Comparison of ENCODE assay signal across 8 cellular contexts in genomic region chr5:142982821-142983200, GRCh38.
DNase-seq lines count a peak whose midpoint lies in the region; ATAC-seq and TF ChIP-seq lines count a peak whose summit lies in the region.
"Had no signal": no experiment of that assay in that cellular context is flagged by ENCODE, and none has a peak within 500 bp of the region (broad histone marks: within the 10 kb centered on the region; RNA-seq: fewer than 3 reads in every experiment).

No MANE protein-coding gene starts in this region.

- H3K9ac ChIP-seq in HCT116 (ENCODE audit: low read length), result no peak overlapping the region

- TF ChIP-seq CTCF in HCT116 (IDR thresholded peaks at IDR 0.05 in 2 of 3, conservative IDR thresholded peaks at IDR 0.05 in 1 of 3; ENCODE audit: borderline replicate concordance in 1 of 3, insufficient read depth in 1 of 3, low read depth in 2 of 3, low read length in 2 of 3) (peak in 2 of 3 experiments; percentile 39 to 48; a peak in 3 of 6 replicates), WERI-Rb-1 (IDR thresholded peaks at IDR 0.05; ENCODE audit: low read depth, low read length) (peak; percentile 69), suprapubic skin (IDR thresholded peaks at IDR 0.05) (no peak)

- WGBS in suprapubic skin, result 94% methylated on average over 4 of the region's 4 CpGs

- no peak overlapping the region for H2AFZ ChIP-seq in HCT116 (ENCODE audit: low read depth, low read length, poor library complexity, severe bottlenecking)

- H3K36me3 ChIP-seq in HCT116 (ENCODE audit: control insufficient read depth in 1 of 2, insufficient read depth in 2 of 2, low read length in 2 of 2), result no peaks in the 10 kb centered on the region
- H3K36me3 ChIP-seq in WERI-Rb-1, result no peaks in the 10 kb centered on the region
- H3K36me3 ChIP-seq in suprapubic skin, result no peaks in the 10 kb centered on the region

- ATAC-seq in HCT116 (peak; percentile 76), GM21737 (IDR thresholded peaks at IDR 0.05; ENCODE audit: unreplicated experiment) (no peak), GM21717 (IDR thresholded peaks at IDR 0.05; ENCODE audit: unreplicated experiment) (no peak)

- TF ChIP-seq EP300 in suprapubic skin (IDR thresholded peaks at IDR 0.05), result no peak

- H3K9me3 ChIP-seq in HCT116 (ENCODE audit: control insufficient read depth in 1 of 2, insufficient read depth in 1 of 2, low read depth in 1 of 2, low read length in 2 of 2) (no peaks in the 10 kb centered on the region), WERI-Rb-1 (ENCODE audit: severe bottlenecking) (no peaks in the 10 kb centered on the region), suprapubic skin (no peaks in the 10 kb centered on the region)

- no peak overlapping the region for H3K4me3 ChIP-seq in HCT116 (replicated peaks in 1 of 2; ENCODE audit: low read depth in 1 of 2, low read length in 2 of 2)
- H3K4me3 ChIP-seq in WERI-Rb-1 (ENCODE audit: low read depth, low read length), result no peak overlapping the region
- no peak overlapping the region for H3K4me3 ChIP-seq in suprapubic skin

- RAD21 ChIA-PET in HCT116 (lab: Charles Lee; ENCODE audit: low non-redundant PET in 1 of 2, low total read pairs in 2 of 2, uncharacterized antibody in 2 of 2, unreplicated experiment in 2 of 2), result no interaction called here

- H3K9me2 ChIP-seq in HCT116 (ENCODE audit: insufficient read depth), result no peaks in the 10 kb centered on the region

- no peaks in the 10 kb centered on the region for H3K79me2 ChIP-seq in HCT116 (ENCODE audit: insufficient read depth, low read length)

- CTCF ChIA-PET in HCT116 (lab: Charles Lee), result no interaction called here

- H3K4me1 ChIP-seq in HCT116 (ENCODE audit: control insufficient read depth in 1 of 2, insufficient read depth in 2 of 2, low read length in 2 of 2), result peaks cover 41 to 45% of the 10 kb centered on the region in 2 experiments
- peaks cover 26% of the 10 kb centered on the region for H3K4me1 ChIP-seq in suprapubic skin

- no peak for TF ChIP-seq POLR2A in HCT116 (IDR thresholded peaks at IDR 0.05; ENCODE audit: borderline replicate concordance, extremely low read depth, insufficient read depth, insufficient read length)
- TF ChIP-seq POLR2A in suprapubic skin (IDR thresholded peaks at IDR 0.05), result no peak

- no TSS peak for BruUV-seq in HCT116 (replicated peaks; lab: Mats Ljungman, UMichigan)

- POLR2A ChIA-PET in HCT116 (lab: Charles Lee), result no interaction called here

- H3K27me3 ChIP-seq in HCT116 (ENCODE audit: insufficient read depth, low read length) (no peaks in the 10 kb centered on the region), WERI-Rb-1 (ENCODE audit: insufficient read depth, low read depth, severe bottlenecking) (no peaks in the 10 kb centered on the region), suprapubic skin (no peaks in the 10 kb centered on the region)

- H3K27ac ChIP-seq in HCT116 (ENCODE audit: low read depth, low read length), result peak overlapping the region; percentile 40
- no peak overlapping the region for H3K27ac ChIP-seq in WERI-Rb-1
- peak overlapping the region; percentile 19 for H3K27ac ChIP-seq in suprapubic skin

- intact Hi-C loops in HCT116 (cut with micrococcal nuclease), result no loop called here

- H3K4me2 ChIP-seq in HCT116 (ENCODE audit: low read length), result peak overlapping the region; percentile 37

- DNase-seq in HCT116 (ENCODE audit: low read depth, low spot score) (no peak), WERI-Rb-1 (peak; percentile 54), iPS-NIHi11 (ENCODE audit: low spot score) (peak; percentile 64), suprapubic skin (ENCODE audit: low spot score in 2 of 2) (no peak), HCEC 1CT (no peak)
- DNase-seq: OCI-M1 had no signal

- TF ChIP-seq RAD21 in HCT116 (IDR thresholded peaks at IDR 0.05; ENCODE audit: low read depth), result peak; percentile 41

- no peaks in the 10 kb centered on the region for H4K20me1 ChIP-seq in HCT116 (ENCODE audit: insufficient read depth)

TF ChIP-seq in HCT116, 20 proteins besides CTCF, POLR2A, EP300 and RAD21:
- no peak for TF ChIP-seq JUND (IDR thresholded peaks at IDR 0.05)
- TF ChIP-seq POLR2AphosphoS5 (IDR thresholded peaks at IDR 0.05; ENCODE audit: low read depth, low read length), result no peak
- TF ChIP-seq CBX3 (IDR thresholded peaks at IDR 0.05; ENCODE audit: low read depth), result no peak
- no peak for TF ChIP-seq ELF1 (IDR thresholded peaks at IDR 0.05; ENCODE audit: borderline replicate concordance, low read depth)
- TF ChIP-seq, protein P1, sequence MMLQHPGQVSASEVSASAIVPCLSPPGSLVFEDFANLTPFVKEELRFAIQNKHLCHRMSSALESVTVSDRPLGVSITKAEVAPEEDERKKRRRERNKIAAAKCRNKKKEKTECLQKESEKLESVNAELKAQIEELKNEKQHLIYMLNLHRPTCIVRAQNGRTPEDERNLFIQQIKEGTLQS (IDR thresholded peaks at IDR 0.05), result no peak
- TF ChIP-seq SRF (IDR thresholded peaks at IDR 0.05; ENCODE audit: low read depth), result no peak
- no peak for TF ChIP-seq SIN3A (IDR thresholded peaks at IDR 0.05; ENCODE audit: low read depth)
- no peak for TF ChIP-seq SP1 (IDR thresholded peaks at IDR 0.05; ENCODE audit: low read depth)
- TF ChIP-seq MAX (IDR thresholded peaks at IDR 0.05), result no peak
- no peak for TF ChIP-seq YY1 (IDR thresholded peaks at IDR 0.05; ENCODE audit: extremely low read depth, insufficient replicate concordance, low read depth, low read length)
- no peak for TF ChIP-seq ZBTB33 (IDR thresholded peaks at IDR 0.05; ENCODE audit: extremely low read depth, insufficient replicate concordance, low read length)
- TF ChIP-seq TCF7L2 (IDR thresholded peaks at IDR 0.05; ENCODE audit: borderline replicate concordance, extremely low read depth, insufficient read depth, insufficient read length), result no peak
- no peak for TF ChIP-seq EZH2 (IDR thresholded peaks at IDR 0.05)
- no peak for TF ChIP-seq EGR1 (IDR thresholded peaks at IDR 0.05; ENCODE audit: low read depth)
- TF ChIP-seq CEBPB (IDR thresholded peaks at IDR 0.05; ENCODE audit: low read depth), result no peak
- TF ChIP-seq, protein P2, sequence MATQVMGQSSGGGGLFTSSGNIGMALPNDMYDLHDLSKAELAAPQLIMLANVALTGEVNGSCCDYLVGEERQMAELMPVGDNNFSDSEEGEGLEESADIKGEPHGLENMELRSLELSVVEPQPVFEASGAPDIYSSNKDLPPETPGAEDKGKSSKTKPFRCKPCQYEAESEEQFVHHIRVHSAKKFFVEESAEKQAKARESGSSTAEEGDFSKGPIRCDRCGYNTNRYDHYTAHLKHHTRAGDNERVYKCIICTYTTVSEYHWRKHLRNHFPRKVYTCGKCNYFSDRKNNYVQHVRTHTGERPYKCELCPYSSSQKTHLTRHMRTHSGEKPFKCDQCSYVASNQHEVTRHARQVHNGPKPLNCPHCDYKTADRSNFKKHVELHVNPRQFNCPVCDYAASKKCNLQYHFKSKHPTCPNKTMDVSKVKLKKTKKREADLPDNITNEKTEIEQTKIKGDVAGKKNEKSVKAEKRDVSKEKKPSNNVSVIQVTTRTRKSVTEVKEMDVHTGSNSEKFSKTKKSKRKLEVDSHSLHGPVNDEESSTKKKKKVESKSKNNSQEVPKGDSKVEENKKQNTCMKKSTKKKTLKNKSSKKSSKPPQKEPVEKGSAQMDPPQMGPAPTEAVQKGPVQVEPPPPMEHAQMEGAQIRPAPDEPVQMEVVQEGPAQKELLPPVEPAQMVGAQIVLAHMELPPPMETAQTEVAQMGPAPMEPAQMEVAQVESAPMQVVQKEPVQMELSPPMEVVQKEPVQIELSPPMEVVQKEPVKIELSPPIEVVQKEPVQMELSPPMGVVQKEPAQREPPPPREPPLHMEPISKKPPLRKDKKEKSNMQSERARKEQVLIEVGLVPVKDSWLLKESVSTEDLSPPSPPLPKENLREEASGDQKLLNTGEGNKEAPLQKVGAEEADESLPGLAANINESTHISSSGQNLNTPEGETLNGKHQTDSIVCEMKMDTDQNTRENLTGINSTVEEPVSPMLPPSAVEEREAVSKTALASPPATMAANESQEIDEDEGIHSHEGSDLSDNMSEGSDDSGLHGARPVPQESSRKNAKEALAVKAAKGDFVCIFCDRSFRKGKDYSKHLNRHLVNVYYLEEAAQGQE (IDR thresholded peaks at IDR 0.05; ENCODE audit: low read depth), result no peak

Comparison
In these comparisons a context has a peak if more than half of its experiments do, and no peak if none do; other contexts are left out.
1. DNase-seq: peak in WERI-Rb-1 (single experiment) and iPS-NIHi11 (single experiment); none in HCT116 (single experiment), suprapubic skin (0 of 2) and HCEC 1CT (single experiment).
2. CTCF ChIP-seq: peak in HCT116 (2 of 3) and WERI-Rb-1 (single experiment); none in suprapubic skin (0 of 2).